8 cellular contexts compared by ENCODE assay signal in the genomic region with DNA sequence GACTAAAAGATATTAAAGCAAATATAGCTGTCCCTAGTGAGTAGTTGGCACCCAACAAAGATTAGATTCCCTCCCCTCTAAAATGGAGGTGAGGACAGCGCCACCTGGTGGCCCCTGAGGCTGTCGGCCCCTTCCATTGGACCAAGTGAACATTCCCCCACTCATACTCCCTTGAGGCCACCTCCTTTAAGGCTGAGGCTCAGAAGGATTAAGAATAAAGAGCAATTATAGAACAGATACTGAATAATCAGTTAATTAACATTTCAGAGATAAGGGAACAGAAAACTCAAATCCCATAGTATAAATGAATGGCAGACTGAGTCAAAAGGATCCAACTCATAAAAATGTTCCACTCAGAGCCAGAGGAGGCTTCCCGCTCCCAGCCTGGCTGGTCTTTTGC.
DNase-seq lines count a peak whose midpoint lies in the region; TF ChIP-seq lines count a peak whose summit lies in the region.

No MANE protein-coding gene starts in this region.

- H3K27me3 Mint-ChIP-seq in Caco-2 (ENCODE audit: insufficient read depth, unreplicated experiment) = peaks cover 19% of the 10 kb centered on the region

- H3K4me1 Mint-ChIP-seq in Caco-2 (ENCODE audit: low read depth, unreplicated experiment) = peaks cover 5% of the 10 kb centered on the region

- H3K9me3 Mint-ChIP-seq in Caco-2 (ENCODE audit: unreplicated experiment) = no peaks in the 10 kb centered on the region

- BruUV-seq in Caco-2 (replicated peaks; lab: Mats Ljungman, UMichigan) = no TSS peak

- DNase-seq in Caco-2 (peak in 1 of 2 experiments; percentile 35), GM19240 (ENCODE audit: insufficient read length, low spot score) (peak; percentile 41), activated T-cell treated with anti-CD3 and anti-CD28 coated beads for 48 hours (ENCODE audit: low read depth) (peak; percentile 36), kidney tubule cell (ENCODE audit: low spot score) (peak; percentile 29), globus pallidus (ENCODE audit: low spot score) (no peak), NCI-H2171 (lab: John Stamatoyannopoulos, UW) (no peak), stomach (no peak)

- POLR2A ChIA-PET in Caco-2 (lab: Charles Lee) = no interaction called here

- intact Hi-C loops in Caco-2 (cut with micrococcal nuclease; ENCODE audit: unreplicated experiment) (loop anchor here (10.0 kb wide), 1 partner anchor 204 kb away; no protein-coding TSS in a partner anchor), stomach (cut with DNase I; ENCODE audit: low total_unique reads) (no loop called here)

- H3K27ac Mint-ChIP-seq in Caco-2 (ENCODE audit: unreplicated experiment) = no peak overlapping the region

- no peak overlapping the region for H3K27ac ChIP-seq in stomach

- CTCF ChIA-PET in Caco-2 (lab: Charles Lee) = no interaction called here

- peak; percentile 43; the same call in 1 of the 2 replicates for TF ChIP-seq RAD21 in Ishikawa (IDR thresholded peaks at IDR 0.05; ENCODE audit: low read depth)

- no peaks in the 10 kb centered on the region for H3K36me3 Mint-ChIP-seq in Caco-2 (ENCODE audit: insufficient read depth, unreplicated experiment)

- TF ChIP-seq POLR2A in stomach (IDR thresholded peaks at IDR 0.05) = no peak

- TF ChIP-seq EP300 in Ishikawa (IDR thresholded peaks at IDR 0.05; ENCODE audit: borderline replicate concordance) (no peak), stomach (IDR thresholded peaks at IDR 0.05) (no peak)

- 33 to 40% (median 38%) methylated on average over 3 of the region's 3 CpGs for WGBS in stomach, 5 donors

- H3K36me3 ChIP-seq in Caco-2 (ENCODE audit: control insufficient read depth, insufficient read depth, low read length) (no peaks in the 10 kb centered on the region), stomach (no peaks in the 10 kb centered on the region)

- H3K4me1 ChIP-seq in Caco-2 (no peaks in the 10 kb centered on the region; the same call in 1 of the 2 replicates), stomach (no peaks in the 10 kb centered on the region)

- TF ChIP-seq CTCF in Caco-2 (IDR thresholded peaks at IDR 0.05; ENCODE audit: insufficient read depth in 1 of 2, low read depth in 1 of 2, low read length in 1 of 2, severe bottlenecking in 1 of 2, unreplicated experiment in 1 of 2) (peak; percentile 58 to 80), stomach (IDR thresholded peaks at IDR 0.05) (peak in 2 of 7 experiments; percentile 43 to 51)

- H3K4me3 ChIP-seq in Caco-2 (ENCODE audit: low read depth, low read length) = no peak overlapping the region
- H3K4me3 ChIP-seq in stomach = no peak overlapping the region

- H3K9me3 ChIP-seq in Caco-2 = no peaks in the 10 kb centered on the region
- H3K9me3 ChIP-seq in stomach = no peaks in the 10 kb centered on the region

- no peak overlapping the region for H3K4me3 Mint-ChIP-seq in Caco-2 (ENCODE audit: unreplicated experiment)

- H3K27me3 ChIP-seq in Caco-2 (replicated peaks; ENCODE audit: control insufficient read depth, insufficient read depth, low read length) (no peaks in the 10 kb centered on the region), stomach (peaks cover 0 to 14% (median 0%) of the 10 kb centered on the region in 3 donors)

TF ChIP-seq in Ishikawa, 13 proteins besides CTCF, POLR2A, EP300 and RAD21:
- TF ChIP-seq, protein P1, sequence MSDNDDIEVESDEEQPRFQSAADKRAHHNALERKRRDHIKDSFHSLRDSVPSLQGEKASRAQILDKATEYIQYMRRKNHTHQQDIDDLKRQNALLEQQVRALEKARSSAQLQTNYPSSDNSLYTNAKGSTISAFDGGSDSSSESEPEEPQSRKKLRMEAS (IDR thresholded peaks at IDR 0.05) = no peak
- TF ChIP-seq, protein P2, sequence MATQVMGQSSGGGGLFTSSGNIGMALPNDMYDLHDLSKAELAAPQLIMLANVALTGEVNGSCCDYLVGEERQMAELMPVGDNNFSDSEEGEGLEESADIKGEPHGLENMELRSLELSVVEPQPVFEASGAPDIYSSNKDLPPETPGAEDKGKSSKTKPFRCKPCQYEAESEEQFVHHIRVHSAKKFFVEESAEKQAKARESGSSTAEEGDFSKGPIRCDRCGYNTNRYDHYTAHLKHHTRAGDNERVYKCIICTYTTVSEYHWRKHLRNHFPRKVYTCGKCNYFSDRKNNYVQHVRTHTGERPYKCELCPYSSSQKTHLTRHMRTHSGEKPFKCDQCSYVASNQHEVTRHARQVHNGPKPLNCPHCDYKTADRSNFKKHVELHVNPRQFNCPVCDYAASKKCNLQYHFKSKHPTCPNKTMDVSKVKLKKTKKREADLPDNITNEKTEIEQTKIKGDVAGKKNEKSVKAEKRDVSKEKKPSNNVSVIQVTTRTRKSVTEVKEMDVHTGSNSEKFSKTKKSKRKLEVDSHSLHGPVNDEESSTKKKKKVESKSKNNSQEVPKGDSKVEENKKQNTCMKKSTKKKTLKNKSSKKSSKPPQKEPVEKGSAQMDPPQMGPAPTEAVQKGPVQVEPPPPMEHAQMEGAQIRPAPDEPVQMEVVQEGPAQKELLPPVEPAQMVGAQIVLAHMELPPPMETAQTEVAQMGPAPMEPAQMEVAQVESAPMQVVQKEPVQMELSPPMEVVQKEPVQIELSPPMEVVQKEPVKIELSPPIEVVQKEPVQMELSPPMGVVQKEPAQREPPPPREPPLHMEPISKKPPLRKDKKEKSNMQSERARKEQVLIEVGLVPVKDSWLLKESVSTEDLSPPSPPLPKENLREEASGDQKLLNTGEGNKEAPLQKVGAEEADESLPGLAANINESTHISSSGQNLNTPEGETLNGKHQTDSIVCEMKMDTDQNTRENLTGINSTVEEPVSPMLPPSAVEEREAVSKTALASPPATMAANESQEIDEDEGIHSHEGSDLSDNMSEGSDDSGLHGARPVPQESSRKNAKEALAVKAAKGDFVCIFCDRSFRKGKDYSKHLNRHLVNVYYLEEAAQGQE (IDR thresholded peaks at IDR 0.05; ENCODE audit: low read depth) = no peak
- peak; percentile 27; the same call in 1 of the 2 replicates for TF ChIP-seq YY1 (IDR thresholded peaks at IDR 0.05; ENCODE audit: low read depth)

Comparison
In these comparisons a context has a peak if more than half of its experiments do, and no peak if none do; other contexts are left out.
1. DNase-seq: peak in GM19240 (single experiment), activated T-cell treated with anti-CD3 and anti-CD28 coated beads for 48 hours (single experiment) and kidney tubule cell (single experiment); none in globus pallidus (single experiment), NCI-H2171 (single experiment) and stomach (single experiment).